25 cellular contexts compared by ENCODE assay signal in genomic region chr1:12697406-12697805, GRCh38. TPM values are rescaled to one million over a fixed set of nuclear protein-coding genes. Genes with fewer than 3 reads are reported as not detected.
"Had no signal": no experiment of that assay in that cellular context is flagged by ENCODE, and none has a peak within 500 bp of the region (broad histone marks: within the 10 kb centered on the region; RNA-seq: fewer than 3 reads in every experiment).

No MANE protein-coding gene starts in this region.

- H3K27ac ChIP-seq: cardiac muscle cell, epithelial cell of prostate, neutrophil, pancreas, psoas muscle, right atrium auricular region, tibial artery had no signal

- ATAC-seq: activated T-helper 17 cell treated with anti-CD3 and anti-CD28 coated beads, Interleukin-2, amount 50 U/mL, for 72 hours; left ventricle myocardium superior; pancreas; psoas muscle; WTC11 had no signal

- H3K4me1 ChIP-seq: pancreas, right atrium auricular region, tibial artery had no signal

- H3K4me3 ChIP-seq: cardiac muscle cell, pancreas, psoas muscle, right atrium auricular region, tibial artery had no signal

- H3K36me3 ChIP-seq: cardiac muscle cell, neutrophil, pancreas, right atrium auricular region, tibial artery had no signal

- H3K27me3 ChIP-seq: cardiac muscle cell, neutrophil, pancreas, right atrium auricular region, tibial artery had no signal

- DNase-seq: activated CD8-positive, alpha-beta memory T cell treated with anti-CD3 and anti-CD28 coated beads for 24 hours; activated CD8-positive, alpha-beta memory T cell treated with anti-CD3 and anti-CD28 coated beads, Interleukin-2, amount 50 U/mL, for 4 hours; activated naive CD4-positive, alpha-beta T cell treated with Interleukin-2 at 50 U/mL for 16 hours; activated naive CD8-positive, alpha-beta T cell treated with anti-CD3 and anti-CD28 coated beads for 36 hours; activated T-cell treated with anti-CD3 and anti-CD28 coated beads, Interleukin-2, amount 50 U/mL, for 24 hours; amygdala; hypothalamus; left ventricle myocardium superior; mammary epithelial cell; midbrain; pancreas; psoas muscle; stimulated activated CD4-positive, alpha-beta T cell treated with anti-CD3 and anti-CD28 coated beads, Interleukin-12 subunit alpha, Interleukin-12 subunit beta, amount 100 ng/mL, for 4 hours; T1000; tibial artery had no signal

- H3K9me3 ChIP-seq: neutrophil, pancreas, psoas muscle, right atrium auricular region had no signal

RNA-seq across cellular contexts. Expression of gene AADACL3, which starts 18.5 kb away (rescaled TPM):
- total RNA-seq: activated naive CD8-positive, alpha-beta T cell treated with anti-CD3 and anti-CD28 coated beads for 36 hours; activated T-helper 17 cell treated with anti-CD3 and anti-CD28 coated beads, Interleukin-2, amount 50 U/mL, for 72 hours; cardiac muscle cell; cerebellum; fibroblast of lung; frontal cortex; left ventricle myocardium superior; mammary epithelial cell; pancreas; psoas muscle; right atrium auricular region; ureter had no signal

RNA-seq across cellular contexts. Expression of gene CFAP107, which starts 48.6 kb away (rescaled TPM):
- total RNA-seq: activated naive CD8-positive, alpha-beta T cell treated with anti-CD3 and anti-CD28 coated beads for 36 hours; activated T-helper 17 cell treated with anti-CD3 and anti-CD28 coated beads, Interleukin-2, amount 50 U/mL, for 72 hours; cardiac muscle cell; fibroblast of lung; left ventricle myocardium superior; mammary epithelial cell; psoas muscle; right atrium auricular region; ureter; WTC11 had no signal

RNA-seq across cellular contexts. Expression of gene AADACL4, which starts 53.5 kb away (rescaled TPM):
- total RNA-seq: activated naive CD8-positive, alpha-beta T cell treated with anti-CD3 and anti-CD28 coated beads for 36 hours; activated T-helper 17 cell treated with anti-CD3 and anti-CD28 coated beads, Interleukin-2, amount 50 U/mL, for 72 hours; cardiac muscle cell; cerebellum; fibroblast of lung; frontal cortex; left ventricle myocardium superior; mammary epithelial cell; pancreas; psoas muscle; right atrium auricular region; ureter had no signal
